ENCODE assay signal across 7 cellular contexts in the genomic region with DNA sequence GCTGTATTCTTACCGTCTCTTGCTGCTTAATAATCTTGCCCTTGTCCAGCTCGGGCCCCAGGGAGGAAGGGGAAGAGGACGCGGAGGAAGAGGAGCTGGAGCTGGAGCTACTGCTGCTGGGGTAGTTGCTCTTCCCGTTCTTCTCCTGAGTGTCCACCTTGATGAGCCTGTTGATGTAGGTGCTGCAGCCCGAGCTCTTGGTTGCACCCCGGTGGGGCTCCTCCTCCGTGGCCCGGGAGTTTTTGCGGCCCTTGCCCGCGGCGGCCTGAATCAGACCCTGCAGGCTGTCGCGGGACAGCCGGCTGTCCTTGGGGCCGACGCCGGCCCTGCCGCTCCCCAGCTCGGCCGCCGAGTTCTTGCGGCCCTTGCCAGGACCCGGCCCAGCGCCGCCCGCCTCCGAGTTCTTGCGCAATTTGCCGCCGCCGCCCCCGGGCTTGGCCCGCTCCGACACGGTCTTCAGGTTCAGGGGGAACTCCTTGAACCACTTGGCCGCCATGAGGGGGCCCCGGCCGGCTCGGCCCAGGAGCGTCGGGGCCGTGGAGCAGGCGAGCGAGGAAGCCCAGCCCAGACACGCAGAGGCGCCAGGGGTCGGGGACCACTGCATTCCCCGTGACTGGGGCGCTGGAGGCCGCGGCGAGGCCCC. TPM values are rescaled to one million over a fixed set of nuclear protein-coding genes. Genes with fewer than 3 reads are reported as not detected.
A peak's percentile ranks its signal among the peaks of the same experiment; 100 is the strongest.
DNase-seq lines count a peak whose midpoint lies in the region; ATAC-seq, FAIRE-seq and TF ChIP-seq lines count a peak whose summit lies in the region.

No MANE protein-coding gene starts in this region.

- intact Hi-C loops in kidney (cut with DNase I), result no loop called here

- H3K4me1 Mint-ChIP-seq in astrocyte (ENCODE audit: low read depth, unreplicated experiment), result peaks cover 7% of the 10 kb centered on the region

- H3K9me3 ChIP-seq in astrocyte (ENCODE audit: insufficient read depth, low read depth, low read length) (peaks cover 12% of the 10 kb centered on the region), kidney (ENCODE audit: control insufficient read depth in 1 of 2, low read length in 2 of 2) (no peaks in the 10 kb centered on the region)

- H3K9me3 Mint-ChIP-seq in astrocyte (ENCODE audit: unreplicated experiment), result peaks cover 16% of the 10 kb centered on the region

- FAIRE-seq in astrocyte (lab: Jason Lieb, UNC) (no peak), kidney (lab: Jason Lieb, UNC) (no peak)

- no peaks in the 10 kb centered on the region for H3K79me2 ChIP-seq in astrocyte (ENCODE audit: insufficient read depth, low read length)

- H3K9ac ChIP-seq in astrocyte (ENCODE audit: low read length) (no peak overlapping the region), kidney (ENCODE audit: low read length in 2 of 2) (peak overlapping the region in 1 of 2 donors; percentile 29)

- H3K4me2 ChIP-seq in astrocyte (ENCODE audit: low read length), result peak overlapping the region; percentile 33

- no peaks in the 10 kb centered on the region for H3K36me3 Mint-ChIP-seq in astrocyte (ENCODE audit: low read depth, unreplicated experiment)

- peaks cover 63% of the 10 kb centered on the region for H3K27me3 Mint-ChIP-seq in astrocyte (ENCODE audit: low read depth, unreplicated experiment)

- H3K4me1 ChIP-seq in astrocyte (ENCODE audit: insufficient read depth, low read length) (no peaks in the 10 kb centered on the region), kidney (ENCODE audit: control insufficient read depth in 1 of 2, insufficient read depth in 1 of 2, low read depth in 1 of 2, low read length in 2 of 2) (no peaks in the 10 kb centered on the region)

- H3K36me3 ChIP-seq in H7 (replicated peaks; ENCODE audit: control insufficient read depth, insufficient read depth, low read length), result no peaks in the 10 kb centered on the region
- H3K36me3 ChIP-seq in astrocyte (ENCODE audit: insufficient read depth, low read length), result no peaks in the 10 kb centered on the region
- no peaks in the 10 kb centered on the region for H3K36me3 ChIP-seq in kidney (ENCODE audit: control insufficient read depth in 1 of 2, insufficient read depth in 2 of 2, low read length in 2 of 2)

- TF ChIP-seq CTCF in astrocyte (IDR thresholded peaks at IDR 0.05; ENCODE audit: insufficient read depth, low read depth, low read length), result no peak
- no peak for TF ChIP-seq CTCF in kidney (IDR thresholded peaks at IDR 0.05; ENCODE audit: borderline replicate concordance, extremely low read depth, insufficient read depth)

- DNase-seq in H7 (peak; percentile 82), astrocyte (ENCODE audit: low read depth) (no peak), kidney (peak; percentile 86), NCI-H2196 (lab: John Stamatoyannopoulos, UW; ENCODE audit: unreplicated experiment) (no peak)

- no peak overlapping the region for H2AFZ ChIP-seq in astrocyte (ENCODE audit: low read depth, low read length)

- H3K4me3 ChIP-seq in H7 (ENCODE audit: insufficient read depth, low read depth, low read length), result peak overlapping the region; percentile 37
- no peak overlapping the region for H3K4me3 ChIP-seq in astrocyte (ENCODE audit: insufficient read depth, low read depth, low read length)
- peak overlapping the region; percentile 58 to 60 for H3K4me3 ChIP-seq in kidney (ENCODE audit: low read length in 2 of 2)
- peak overlapping the region; percentile 12 to 42 (median 32) for H3K4me3 ChIP-seq in skin epidermis

- ATAC-seq in HG03097 (IDR thresholded peaks at IDR 0.05; ENCODE audit: low FRiP score, unreplicated experiment) (no peak), GM21717 (IDR thresholded peaks at IDR 0.05; ENCODE audit: unreplicated experiment) (no peak)

- H4K20me1 ChIP-seq in astrocyte (ENCODE audit: insufficient read depth, low read length), result no peaks in the 10 kb centered on the region

- H3K27ac Mint-ChIP-seq in astrocyte (ENCODE audit: unreplicated experiment), result no peak overlapping the region

- no peak overlapping the region for H3K4me3 Mint-ChIP-seq in astrocyte (ENCODE audit: unreplicated experiment)

- H3K27me3 ChIP-seq in H7 (ENCODE audit: control insufficient read depth, insufficient read depth, low read length), result peaks cover 62% of the 10 kb centered on the region
- H3K27me3 ChIP-seq in astrocyte (ENCODE audit: insufficient read depth, low read length), result peaks cover 74% of the 10 kb centered on the region

- H3K27ac ChIP-seq in astrocyte (ENCODE audit: low read depth, low read length) (no peak overlapping the region), kidney (ENCODE audit: low read depth in 2 of 2, low read length in 2 of 2) (peak overlapping the region in 1 of 2 donors; percentile 28), skin epidermis (peak overlapping the region in 19 of 21 experiments; percentile 8 to 84 (median 60))

RNA-seq across cellular contexts. Expression of a gene that starts 0.5 kb away (rescaled TPM):
- total RNA-seq in H7 (2014; rRNA removed; shearing (Covaris generic)), result 0.38 and 0.44 TPM in 2 replicates
- not detected in 2 replicates for total RNA-seq in astrocyte
- total RNA-seq in kidney, result 4.7 TPM
- 2.3 TPM for polyA plus RNA-seq in kidney (ENCODE audit: insufficient read depth, low read depth, low replicate concordance)

RNA-seq across cellular contexts. Expression of a gene that starts 0.7 kb away (rescaled TPM):
- 0.55 and 0.73 TPM in 2 replicates for total RNA-seq in H7 (2014; rRNA removed; shearing (Covaris generic))
- total RNA-seq in astrocyte (not detected in 2 replicates), kidney (18.1 TPM)
- 7.6 TPM for polyA plus RNA-seq in kidney (ENCODE audit: insufficient read depth, low read depth, low replicate concordance)

RNA-seq across cellular contexts. Expression of a gene that starts 56.9 kb away (rescaled TPM):
- 53.4 and 64.8 TPM in 2 replicates for total RNA-seq in H7 (2014; rRNA removed; shearing (Covaris generic))
- total RNA-seq in astrocyte, result 85.3 and 85.4 TPM in 2 replicates
- total RNA-seq in kidney, result 77.6 TPM
- polyA plus RNA-seq in kidney (ENCODE audit: insufficient read depth, low read depth, low replicate concordance), result 72.3 TPM

Comparison
In these comparisons a context has a peak if more than half of its experiments do, and no peak if none do; other contexts are left out.
1. DNase-seq: peak in H7 (single experiment) and kidney (single experiment); none in astrocyte (single experiment) and NCI-H2196 (single experiment).
2. RNA of a gene that starts 0.7 kb away (total RNA-seq): 18.1 TPM in kidney (single experiment); 0.55 to 0.73 TPM in H7 and not detected in astrocyte; every median in the first group is over 10 times any median in the second.